ENCODE assay signal across 23 cellular contexts in genomic region chr14:44720707-44721106, GRCh38.
"Had no signal": no experiment of that assay in that cellular context is flagged by ENCODE, and none has a peak within 500 bp of the region (broad histone marks: within the 10 kb centered on the region; RNA-seq: fewer than 3 reads in every experiment).

No MANE protein-coding gene starts in this region.

- H3K4me3 ChIP-seq: ascending aorta, gastroesophageal sphincter had no signal

- H3K36me3 ChIP-seq: ascending aorta, gastroesophageal sphincter, WERI-Rb-1 had no signal

- H3K4me1 ChIP-seq: ascending aorta, gastroesophageal sphincter had no signal

- H3K27me3 ChIP-seq: ascending aorta, gastroesophageal sphincter had no signal

- H3K9me3 ChIP-seq: ascending aorta had no signal

- ATAC-seq: activated CD4-positive, CD25-positive, alpha-beta regulatory T cell treated with anti-CD3 and anti-CD28 coated beads, Interleukin-2, amount 50 U/mL, for 24 hours; activated naive CD4-positive, alpha-beta T cell treated with anti-CD3 and anti-CD28 coated beads, Interleukin-2, amount 50 U/mL, for 72 hours; activated T-cell treated with anti-CD3 and anti-CD28 coated beads, Interleukin-2, amount 50 U/mL, for 72 hours; esophagus mucosa; gastroesophageal sphincter; T-helper 17 cell had no signal

- DNase-seq: activated B cell treated with CpG ODN at 0.5 μM for 24 hours; activated CD4-positive, alpha-beta memory T cell treated with anti-CD3 and anti-CD28 coated beads, Interleukin-2, amount 10 ng/mL, durations not matched to agents 7 days and 5 days; activated CD4-positive, alpha-beta T cell treated with anti-CD3 and anti-CD28 coated beads for 48 hours; activated CD8-positive, alpha-beta memory T cell treated with anti-CD3 and anti-CD28 coated beads, Interleukin-2, amount 50 U/mL, for 48 hours; activated gamma-delta T cell; activated naive CD4-positive, alpha-beta T cell; activated naive CD4-positive, alpha-beta T cell treated with anti-CD3 and anti-CD28 coated beads, Interleukin-2, amount 10 ng/mL, durations not matched to agents 7 days and 5 days; activated naive CD8-positive, alpha-beta T cell treated with anti-CD3 and anti-CD28 coated beads, Interleukin-2, amount 10 ng/mL, durations not matched to agents 7 days and 5 days; activated T-cell treated with anti-CD3 and anti-CD28 coated beads for 4 hours; activated T-cell treated with anti-CD3 and anti-CD28 coated beads, Interleukin-2, amount 50 U/mL, for 24 hours; activated T-cell treated with anti-CD3 and anti-CD28 coated beads, Interleukin-2, amount 50 U/mL, for 72 hours; caudate nucleus; effector CD8-positive, alpha-beta T cell; foreskin fibroblast; T-helper 1 cell; T-helper 17 cell; T1000; WERI-Rb-1 had no signal

- H3K27ac ChIP-seq: ascending aorta, gastroesophageal sphincter, WERI-Rb-1 had no signal
